12 cellular contexts compared by ENCODE assay signal in the genomic region with DNA sequence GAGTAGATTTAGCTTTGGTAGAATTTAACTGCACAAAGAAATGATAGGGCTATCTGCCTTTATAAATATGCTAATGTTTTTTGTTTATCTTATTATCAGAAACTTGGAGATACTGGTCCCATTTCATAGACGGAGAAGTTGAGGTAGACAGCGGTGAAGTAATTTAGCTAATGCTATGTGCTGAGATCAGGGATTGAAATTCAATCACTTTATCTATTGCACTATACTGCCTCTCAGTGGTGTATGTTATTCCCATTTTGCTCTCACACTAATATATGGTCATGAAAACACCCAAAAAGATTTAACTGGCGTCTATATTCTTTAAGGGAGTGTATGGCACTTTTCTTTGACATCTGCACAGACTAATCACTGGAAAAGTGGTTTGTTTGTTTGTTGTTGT.
DNase-seq lines count a peak whose midpoint lies in the region; ATAC-seq and TF ChIP-seq lines count a peak whose summit lies in the region.
"Had no signal": no experiment of that assay in that cellular context is flagged by ENCODE, and none has a peak within 500 bp of the region (broad histone marks: within the 10 kb centered on the region; RNA-seq: fewer than 3 reads in every experiment).

No MANE protein-coding gene starts in this region.

- DNase-seq in AG09309 (ENCODE audit: low read depth), result no peak
- peak; percentile 24 for DNase-seq in H7
- DNase-seq in iris pigment epithelial cell (ENCODE audit: low read depth), result peak; percentile 28
- DNase-seq in nucleus accumbens (lab: John Stamatoyannopoulos, UW), result no peak
- DNase-seq in ascending aorta (ENCODE audit: low spot score in 2 of 2), result no peak
- no peak for DNase-seq in retina
- no peak for DNase-seq in activated effector memory CD4-positive, alpha-beta T cell treated with anti-CD3 and anti-CD28 coated beads, Interleukin-2, amount 50 U/mL, for 16 hours
- DNase-seq: amygdala; NCI-H1436 treated with DMSO at 0.1 percent for 48 hours; stimulated activated CD4-positive, alpha-beta T cell treated with anti-CD3 and anti-CD28 coated beads, Interleukin-2, amount 100 ng/mL, for 48 hours had no signal

- no peak overlapping the region for H3K27ac ChIP-seq in ascending aorta

- intact Hi-C loops in ascending aorta (cut with DNase I), result no loop called here

- H3K27me3 ChIP-seq in H7 (ENCODE audit: control insufficient read depth, insufficient read depth, low read length) (no peaks in the 10 kb centered on the region), ascending aorta (no peaks in the 10 kb centered on the region)

- no peaks in the 10 kb centered on the region for H3K9me3 ChIP-seq in ascending aorta
- H3K9me3 ChIP-seq: HAP-1 had no signal

- no peaks in the 10 kb centered on the region for H3K4me1 ChIP-seq in ascending aorta
- H3K4me1 ChIP-seq: HAP-1 had no signal

- H3K36me3 ChIP-seq in H7 (replicated peaks; ENCODE audit: control insufficient read depth, insufficient read depth, low read length) (no peaks in the 10 kb centered on the region), ascending aorta (no peaks in the 10 kb centered on the region)
- H3K36me3 ChIP-seq: HAP-1 had no signal

- ATAC-seq in SK-N-SH treated with all-trans-retinoic acid at 6 μM for 48 hours, result peak; percentile 80; the same call in 2 of the 3 replicates

- H3K4me3 ChIP-seq in AG09309 (ENCODE audit: control insufficient read depth, low read depth, low read length) (no peak overlapping the region), H7 (ENCODE audit: insufficient read depth, low read depth, low read length) (no peak overlapping the region), ascending aorta (no peak overlapping the region)
- H3K4me3 ChIP-seq: HAP-1 had no signal

- TF ChIP-seq CTCF in AG09309 (IDR thresholded peaks at IDR 0.05; ENCODE audit: control insufficient read depth, insufficient read depth, low read depth, low read length, missing control alignments) (peak; percentile 45), ascending aorta (IDR thresholded peaks at IDR 0.05) (no peak)

TF ChIP-seq in SK-N-SH treated with all-trans-retinoic acid at 6 μM for 48 hours, 23 proteins besides CTCF, POLR2A, EP300 and RAD21:
- TF ChIP-seq, protein P1, sequence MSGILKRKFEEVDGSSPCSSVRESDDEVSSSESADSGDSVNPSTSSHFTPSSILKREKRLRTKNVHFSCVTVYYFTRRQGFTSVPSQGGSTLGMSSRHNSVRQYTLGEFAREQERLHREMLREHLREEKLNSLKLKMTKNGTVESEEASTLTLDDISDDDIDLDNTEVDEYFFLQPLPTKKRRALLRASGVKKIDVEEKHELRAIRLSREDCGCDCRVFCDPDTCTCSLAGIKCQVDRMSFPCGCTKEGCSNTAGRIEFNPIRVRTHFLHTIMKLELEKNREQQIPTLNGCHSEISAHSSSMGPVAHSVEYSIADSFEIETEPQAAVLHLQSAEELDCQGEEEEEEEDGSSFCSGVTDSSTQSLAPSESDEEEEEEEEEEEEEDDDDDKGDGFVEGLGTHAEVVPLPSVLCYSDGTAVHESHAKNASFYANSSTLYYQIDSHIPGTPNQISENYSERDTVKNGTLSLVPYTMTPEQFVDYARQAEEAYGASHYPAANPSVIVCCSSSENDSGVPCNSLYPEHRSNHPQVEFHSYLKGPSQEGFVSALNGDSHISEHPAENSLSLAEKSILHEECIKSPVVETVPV (CRISPR knock-in tag; IDR thresholded peaks at IDR 0.05), result no peak
- TF ChIP-seq PPARA (CRISPR knock-in tag; IDR thresholded peaks at IDR 0.05; ENCODE audit: borderline replicate concordance) (no peak), ZNF70 (CRISPR knock-in tag; IDR thresholded peaks at IDR 0.05) (no peak)

Comparison
In these comparisons a context has a peak if more than half of its experiments do, and no peak if none do; other contexts are left out.
1. DNase-seq: peak in H7 (single experiment) and iris pigment epithelial cell (single experiment); none in AG09309 (single experiment), nucleus accumbens (0 of 56), ascending aorta (0 of 2), retina (single experiment) and activated effector memory CD4-positive, alpha-beta T cell treated with anti-CD3 and anti-CD28 coated beads, Interleukin-2, amount 50 U/mL, for 16 hours (single experiment).